Comparison of ENCODE assay signal across 22 cellular contexts in genomic region chr1:86822463-86822862, GRCh38.
DNase-seq lines count a peak whose midpoint lies in the region; ATAC-seq, FAIRE-seq and TF ChIP-seq lines count a peak whose summit lies in the region.
"Had no signal": no experiment of that assay in that cellular context is flagged by ENCODE, and none has a peak within 500 bp of the region (broad histone marks: within the 10 kb centered on the region; RNA-seq: fewer than 3 reads in every experiment).

No MANE protein-coding gene starts in this region.

- POLR2A ChIA-PET in WTC11 (lab: Charles Lee): no interaction called here

- H3K27ac Mint-ChIP-seq in WTC11: no peak overlapping the region
- no peak overlapping the region for H3K27ac Mint-ChIP-seq in activated T-cell treated with anti-CD3 and anti-CD28 coated beads, Interleukin-2, amount 50 U/mL, for 72 hours
- H3K27ac Mint-ChIP-seq: activated B cell treated with CpG ODN at 0.5 μM for 24 hours; CD4-positive, alpha-beta T cell; mesothelial cell of epicardium; nephron progenitor cell; T-helper 1 cell treated with Interleukin-12 subunit alpha and Interleukin-12 subunit beta and Interleukin-4 antibody, amounts not matched to agents 30 μg/mL and 1 μg/mL, for 36 hours had no signal

- peak; percentile 29 for ATAC-seq in WTC11
- ATAC-seq in activated T-cell treated with anti-CD3 and anti-CD28 coated beads, Interleukin-2, amount 50 U/mL, for 72 hours (replicated peaks in 1 of 2): no peak
- ATAC-seq: left cardiac atrium, sciatic nerve had no signal

- H3K27me3 Mint-ChIP-seq in WTC11 (ENCODE audit: low read depth): no peaks in the 10 kb centered on the region
- H3K27me3 Mint-ChIP-seq in activated T-cell treated with anti-CD3 and anti-CD28 coated beads, Interleukin-2, amount 50 U/mL, for 72 hours (ENCODE audit: low read depth): peaks cover 21% of the 10 kb centered on the region
- H3K27me3 Mint-ChIP-seq: activated B cell treated with CpG ODN at 0.5 μM for 24 hours had no signal

- no peak for TF ChIP-seq CTCF in WTC11 (IDR thresholded peaks at IDR 0.05)

- no peak for TF ChIP-seq POLR2A in GM12891 (IDR thresholded peaks at IDR 0.05; ENCODE audit: low read depth, low read length)

- H3K4me3 Mint-ChIP-seq in WTC11: no peak overlapping the region
- no peak overlapping the region for H3K4me3 Mint-ChIP-seq in activated T-cell treated with anti-CD3 and anti-CD28 coated beads, Interleukin-2, amount 50 U/mL, for 72 hours
- H3K4me3 Mint-ChIP-seq: activated B cell treated with CpG ODN at 0.5 μM for 24 hours; CD4-positive, alpha-beta T cell; mesothelial cell of epicardium; nephron progenitor cell; T-helper 1 cell treated with Interleukin-12 subunit alpha and Interleukin-12 subunit beta and Interleukin-4 antibody, amounts not matched to agents 30 μg/mL and 1 μg/mL, for 36 hours had no signal

- peaks cover 6% of the 10 kb centered on the region; the same call in 1 of the 2 replicates for H3K9me3 Mint-ChIP-seq in WTC11
- no peaks in the 10 kb centered on the region for H3K9me3 Mint-ChIP-seq in activated T-cell treated with anti-CD3 and anti-CD28 coated beads, Interleukin-2, amount 50 U/mL, for 72 hours
- H3K9me3 Mint-ChIP-seq: activated B cell treated with CpG ODN at 0.5 μM for 24 hours; mesothelial cell of epicardium; T-helper 1 cell treated with Interleukin-12 subunit alpha and Interleukin-12 subunit beta and Interleukin-4 antibody, amounts not matched to agents 30 μg/mL and 1 μg/mL, for 36 hours had no signal

- no peak for FAIRE-seq in GM12891 (lab: Jason Lieb, UNC)
- FAIRE-seq: GM12892, H54 had no signal

- DNase-seq in AML-193 (lab: John Stamatoyannopoulos, UW): peak; percentile 17 to 34
- no peak for DNase-seq in GM12891 (ENCODE audit: insufficient read length, low spot score)
- peak; percentile 6 for DNase-seq in NOMO-1 treated with dmso at 0.1 percent for 144 hours (lab: John Stamatoyannopoulos, UW; ENCODE audit: unreplicated experiment)
- no peak for DNase-seq in WTC11 (ENCODE audit: low spot score)
- DNase-seq in GM03348 (ENCODE audit: low spot score): no peak
- no peak for DNase-seq in activated T-cell treated with anti-CD3 and anti-CD28 coated beads, Interleukin-2, amount 50 U/mL, for 72 hours
- DNase-seq in HUDEP-2 (lab: John Stamatoyannopoulos, UW; ENCODE audit: unreplicated experiment in 76 of 76): no peak
- no peak for DNase-seq in SK-N-DZ (ENCODE audit: low spot score)
- DNase-seq: activated B cell treated with CpG ODN at 0.5 μM for 24 hours; activated CD4-positive, alpha-beta T cell treated with anti-CD3 and anti-CD28 coated beads, Interleukin-2, amount 50 U/mL, for 48 hours; activated gamma-delta T cell; CD4-positive, alpha-beta T cell; cortex of kidney; left cardiac atrium; NCI-H146; NCI-H446; nephron progenitor cell had no signal

- CTCF ChIA-PET in WTC11 (lab: Charles Lee): no interaction called here

- peaks cover 11% of the 10 kb centered on the region for H3K36me3 Mint-ChIP-seq in WTC11
- H3K36me3 Mint-ChIP-seq in activated T-cell treated with anti-CD3 and anti-CD28 coated beads, Interleukin-2, amount 50 U/mL, for 72 hours (ENCODE audit: insufficient read depth in 2 of 2): no peaks in the 10 kb centered on the region
- H3K36me3 Mint-ChIP-seq: mesothelial cell of epicardium had no signal

- H3K4me1 Mint-ChIP-seq in WTC11: peaks cover 22% of the 10 kb centered on the region
- no peaks in the 10 kb centered on the region for H3K4me1 Mint-ChIP-seq in activated T-cell treated with anti-CD3 and anti-CD28 coated beads, Interleukin-2, amount 50 U/mL, for 72 hours (ENCODE audit: low read depth)
- H3K4me1 Mint-ChIP-seq: activated B cell treated with CpG ODN at 0.5 μM for 24 hours had no signal

TF ChIP-seq in GM12891, 5 proteins besides CTCF, POLR2A, EP300 and RAD21:
- TF ChIP-seq SPI1 (IDR thresholded peaks at IDR 0.05; ENCODE audit: low read depth, low read length) (peak; percentile 39; the same call in 1 of the 2 replicates), POU2F2 (IDR thresholded peaks at IDR 0.05; ENCODE audit: low read depth, low read length) (no peak)

TF ChIP-seq in WTC11, 78 proteins besides CTCF, POLR2A, EP300 and RAD21:
- TF ChIP-seq TP53 (CRISPR knock-in tag; IDR thresholded peaks at IDR 0.05) (no peak), ZBTB21 (CRISPR knock-in tag; IDR thresholded peaks at IDR 0.05; ENCODE audit: borderline replicate concordance) (no peak), HMGXB4 (CRISPR knock-in tag; IDR thresholded peaks at IDR 0.05) (no peak), TEAD4 (CRISPR knock-in tag; IDR thresholded peaks at IDR 0.05) (no peak), ZNF219 (CRISPR knock-in tag; IDR thresholded peaks at IDR 0.05; ENCODE audit: borderline replicate concordance) (no peak)
- TF ChIP-seq, protein P1, sequence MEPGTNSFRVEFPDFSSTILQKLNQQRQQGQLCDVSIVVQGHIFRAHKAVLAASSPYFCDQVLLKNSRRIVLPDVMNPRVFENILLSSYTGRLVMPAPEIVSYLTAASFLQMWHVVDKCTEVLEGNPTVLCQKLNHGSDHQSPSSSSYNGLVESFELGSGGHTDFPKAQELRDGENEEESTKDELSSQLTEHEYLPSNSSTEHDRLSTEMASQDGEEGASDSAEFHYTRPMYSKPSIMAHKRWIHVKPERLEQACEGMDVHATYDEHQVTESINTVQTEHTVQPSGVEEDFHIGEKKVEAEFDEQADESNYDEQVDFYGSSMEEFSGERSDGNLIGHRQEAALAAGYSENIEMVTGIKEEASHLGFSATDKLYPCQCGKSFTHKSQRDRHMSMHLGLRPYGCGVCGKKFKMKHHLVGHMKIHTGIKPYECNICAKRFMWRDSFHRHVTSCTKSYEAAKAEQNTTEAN (CRISPR knock-in tag; IDR thresholded peaks at IDR 0.05): no peak

Comparison
In these comparisons a context has a peak if more than half of its experiments do, and no peak if none do; other contexts are left out.
1. DNase-seq: peak in AML-193 (2 of 2) and NOMO-1 treated with dmso at 0.1 percent for 144 hours (single experiment); none in GM12891 (single experiment), WTC11 (single experiment), GM03348 (single experiment), activated T-cell treated with anti-CD3 and anti-CD28 coated beads, Interleukin-2, amount 50 U/mL, for 72 hours (0 of 2), HUDEP-2 (0 of 76) and SK-N-DZ (single experiment).